17 cellular contexts compared by ENCODE assay signal in the genomic region with DNA sequence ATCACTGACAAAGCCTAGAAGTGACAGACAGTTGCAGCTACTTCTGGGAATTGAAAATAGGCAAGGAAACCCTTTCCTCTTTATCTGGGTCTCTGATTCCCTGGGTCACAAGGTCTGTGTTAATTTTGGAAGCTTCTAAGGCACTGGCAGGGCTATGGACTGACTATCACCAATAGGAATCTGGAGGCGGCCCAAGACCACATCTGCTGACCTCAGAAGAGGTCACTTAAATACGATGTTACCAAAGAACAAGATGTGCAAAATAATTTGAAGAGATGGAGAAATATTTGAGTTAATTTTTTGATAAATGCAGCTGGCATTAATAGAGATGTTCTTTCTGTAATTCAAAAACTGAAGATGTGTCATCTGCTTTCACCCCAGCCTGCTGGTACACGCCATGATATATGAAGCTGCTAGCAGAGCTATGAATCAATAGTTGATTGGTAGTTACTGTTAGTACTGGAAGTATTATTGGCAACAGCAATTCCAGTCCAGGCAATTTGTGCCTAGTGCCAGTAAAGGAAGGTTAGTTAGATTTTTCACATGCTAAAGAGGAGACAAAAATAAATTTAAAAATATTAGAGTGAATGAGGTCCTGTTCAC. TPM values are rescaled to one million over a fixed set of nuclear protein-coding genes. Genes with fewer than 3 reads are reported as not detected.
A peak's percentile ranks its signal among the peaks of the same experiment; 100 is the strongest.
DNase-seq lines count a peak whose midpoint lies in the region; ATAC-seq lines count a peak whose summit lies in the region.
"Had no signal": no experiment of that assay in that cellular context is flagged by ENCODE, and none has a peak within 500 bp of the region (broad histone marks: within the 10 kb centered on the region; RNA-seq: fewer than 3 reads in every experiment).

No MANE protein-coding gene starts in this region.

- H3K27me3 Mint-ChIP-seq in dendritic cell treated with granulocyte-macrophage colony-stimulating factor and Interleukin-4, amounts not matched to agents 40 ng/mL and 50 ng/mL, for 4 days, result no peaks in the 10 kb centered on the region

- H3K27ac Mint-ChIP-seq in dendritic cell treated with granulocyte-macrophage colony-stimulating factor and Interleukin-4, amounts not matched to agents 40 ng/mL and 50 ng/mL, for 4 days, result peak overlapping the region; percentile 46
- H3K27ac Mint-ChIP-seq: activated naive CD8-positive, alpha-beta T cell treated with anti-CD3 and anti-CD28 coated beads, Interleukin-2, amount 50 U/mL, for 24 hours; B cell; T-helper 17 cell; type B pancreatic cell had no signal

- no peak overlapping the region for H3K4me3 Mint-ChIP-seq in dendritic cell treated with granulocyte-macrophage colony-stimulating factor and Interleukin-4, amounts not matched to agents 40 ng/mL and 50 ng/mL, for 4 days
- H3K4me3 Mint-ChIP-seq: activated naive CD8-positive, alpha-beta T cell treated with anti-CD3 and anti-CD28 coated beads, Interleukin-2, amount 50 U/mL, for 24 hours; B cell; neural crest cell; T-helper 17 cell; type B pancreatic cell had no signal

- H3K36me3 Mint-ChIP-seq in dendritic cell treated with granulocyte-macrophage colony-stimulating factor and Interleukin-4, amounts not matched to agents 40 ng/mL and 50 ng/mL, for 4 days (ENCODE audit: low read depth), result no peaks in the 10 kb centered on the region
- H3K36me3 Mint-ChIP-seq: type B pancreatic cell had no signal

- H3K4me1 Mint-ChIP-seq in dendritic cell treated with granulocyte-macrophage colony-stimulating factor and Interleukin-4, amounts not matched to agents 40 ng/mL and 50 ng/mL, for 4 days (ENCODE audit: low read depth), result peaks cover 64% of the 10 kb centered on the region
- H3K4me1 Mint-ChIP-seq: activated naive CD8-positive, alpha-beta T cell treated with anti-CD3 and anti-CD28 coated beads, Interleukin-2, amount 50 U/mL, for 24 hours; B cell; neural crest cell; T-helper 17 cell had no signal

- ATAC-seq in left colon, result no peak
- ATAC-seq: activated naive CD8-positive, alpha-beta T cell treated with anti-CD3 and anti-CD28 coated beads, Interleukin-2, amount 50 U/mL, for 24 hours; Panc1; T-helper 17 cell had no signal

- H3K9me3 Mint-ChIP-seq in dendritic cell treated with granulocyte-macrophage colony-stimulating factor and Interleukin-4, amounts not matched to agents 40 ng/mL and 50 ng/mL, for 4 days, result no peaks in the 10 kb centered on the region
- H3K9me3 Mint-ChIP-seq: activated naive CD8-positive, alpha-beta T cell treated with anti-CD3 and anti-CD28 coated beads, Interleukin-2, amount 50 U/mL, for 24 hours; type B pancreatic cell had no signal

- intact Hi-C loops in dendritic cell treated with granulocyte-macrophage colony-stimulating factor and Interleukin-4, amounts not matched to agents 40 ng/mL and 50 ng/mL, for 4 days (cut with micrococcal nuclease), result loop anchor here (5.0 kb wide), 1 partner anchor 45 kb away; no protein-coding TSS in a partner anchor
- intact Hi-C loops in left colon (cut with DNase I, micrococcal nuclease), result no loop called here

- DNase-seq in HCEC 1CT (peak; percentile 14), left colon (peak; percentile 9 to 28), stromal cell of bone marrow (ENCODE audit: low read depth) (peak; percentile 77), kidney glomerular epithelial cell (lab: John Stamatoyannopoulos, UW) (no peak), SK-N-DZ (ENCODE audit: low spot score) (no peak), NCI-H446 (lab: John Stamatoyannopoulos, UW) (no peak)
- no peak for DNase-seq in activated effector memory CD4-positive, alpha-beta T cell treated with anti-CD3 and anti-CD28 coated beads, Interleukin-2, amount 50 U/mL, for 16 hours
- DNase-seq: activated CD4-positive, CD25-positive, alpha-beta regulatory T cell treated with anti-CD3 and anti-CD28 coated beads, Interleukin-2, amount 50 U/mL, for 72 hours; activated naive CD8-positive, alpha-beta T cell treated with anti-CD3 and anti-CD28 coated beads, Interleukin-2, amount 50 U/mL, for 24 hours; DMS53; NCI-H1048; T-helper 17 cell had no signal

RNA-seq across cellular contexts. Expression of a gene that starts 5.5 kb away (rescaled TPM):
- total RNA-seq in left colon, result 1 to 10 TPM; 3.8 to 5.2 TPM
- 0.01 TPM in 1 of 2 replicates, not detected in the other for polyA plus RNA-seq in SK-N-DZ (2014; cell fraction: cytosol; rRNA removed)
- polyA plus RNA-seq in SK-N-DZ (2014; cell fraction: nucleus; rRNA removed), result not detected in 2 replicates
- total RNA-seq: B cell, neural crest cell had no signal

Comparison
In these comparisons a context has a peak if more than half of its experiments do, and no peak if none do; other contexts are left out.
1. DNase-seq: peak in HCEC 1CT (single experiment), left colon (2 of 2) and stromal cell of bone marrow (single experiment); none in kidney glomerular epithelial cell (single experiment), SK-N-DZ (single experiment), NCI-H446 (0 of 2) and activated effector memory CD4-positive, alpha-beta T cell treated with anti-CD3 and anti-CD28 coated beads, Interleukin-2, amount 50 U/mL, for 16 hours (single experiment).